Comparison of ENCODE assay signal across 33 cellular contexts in genomic region chr6:37331047-37331446, GRCh38.
"Had no signal": no experiment of that assay in that cellular context is flagged by ENCODE, and none has a peak within 500 bp of the region (broad histone marks: within the 10 kb centered on the region; RNA-seq: fewer than 3 reads in every experiment).

No MANE protein-coding gene starts in this region.

- H3K36me3 ChIP-seq: MG63 had no signal

- DNase-seq: Karpas-422, Kasumi-1, MG63, MM.1S, NCI-H1048, NCI-H1092, NCI-H1092 treated with DMSO at 0.1 percent for 48 hours, NCI-H1105, NCI-H1105 treated with DMSO at 0.1 percent for 48 hours, NCI-H1417, NCI-H1417 treated with DMSO at 0.1 percent for 48 hours, NCI-H1436, NCI-H1436 treated with DMSO at 0.1 percent for 48 hours, NCI-H146, NCI-H1694, NCI-H1694 treated with DMSO at 0.1 percent for 48 hours, NCI-H187, NCI-H187 treated with DMSO at 0.1 percent for 48 hours, NCI-H1930, NCI-H2029, NCI-H2029 treated with DMSO at 0.1 percent for 48 hours, NCI-H2081, NCI-H2081 treated with DMSO at 0.1 percent for 48 hours, NCI-H2107, NCI-H2171, NCI-H2171 treated with DMSO at 0.1 percent for 48 hours, NCI-H2227 treated with DMSO at 0.1 percent for 48 hours, NCI-H226, NCI-H345, NCI-H446, NCI-H446 treated with DMSO at 0.1 percent for 48 hours, NCI-H510A, NCI-H510A treated with DMSO at 0.1 percent for 48 hours had no signal

- H3K4me3 ChIP-seq: MG63 had no signal

- H3K27me3 ChIP-seq: MG63 had no signal

- H3K9me3 ChIP-seq: MG63 had no signal
